ENCODE assay signal across 8 cellular contexts in the genomic region with DNA sequence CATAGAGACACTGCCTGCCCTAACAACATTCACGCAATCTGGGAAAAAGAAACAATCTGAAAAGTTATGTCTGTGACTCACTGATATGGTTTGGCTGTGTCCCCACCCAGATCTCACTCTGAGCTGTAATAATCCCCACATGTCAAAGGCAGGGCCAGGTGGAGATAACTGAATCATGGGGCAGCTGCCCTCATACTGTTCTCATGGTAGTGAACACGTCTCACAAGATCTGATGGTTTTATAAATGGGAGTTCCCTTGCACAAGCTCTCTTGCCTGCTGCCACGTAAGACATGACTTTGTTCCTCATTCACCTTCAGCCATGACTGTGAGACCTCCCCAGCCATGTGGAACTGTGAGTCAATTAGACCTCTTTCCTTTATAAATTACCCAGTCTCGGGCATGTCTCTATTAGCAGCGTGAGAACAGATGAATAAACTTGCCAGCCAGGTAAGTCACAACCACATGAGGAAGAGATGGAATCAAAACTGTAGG.
DNase-seq lines count a peak whose midpoint lies in the region; ATAC-seq and TF ChIP-seq lines count a peak whose summit lies in the region.

No MANE protein-coding gene starts in this region.

- no peak for TF ChIP-seq CTCF in prostate gland (IDR thresholded peaks at IDR 0.05)
- no peak for TF ChIP-seq CTCF in Peyer's patch (IDR thresholded peaks at IDR 0.05)

- no peaks in the 10 kb centered on the region for H3K9me3 ChIP-seq in prostate gland
- H3K9me3 ChIP-seq in Peyer's patch, result no peaks in the 10 kb centered on the region

- TF ChIP-seq POLR2A in prostate gland (IDR thresholded peaks at IDR 0.05) (no peak), Peyer's patch (IDR thresholded peaks at IDR 0.05) (no peak)

- no peaks in the 10 kb centered on the region for H3K27me3 ChIP-seq in prostate gland (replicated peaks; ENCODE audit: insufficient read depth)
- H3K27me3 ChIP-seq in H7 (ENCODE audit: control insufficient read depth, insufficient read depth, low read length), result no peaks in the 10 kb centered on the region
- H3K27me3 ChIP-seq in Peyer's patch, result no peaks in the 10 kb centered on the region

- peaks cover 82% of the 10 kb centered on the region for H3K4me1 Mint-ChIP-seq in activated T-cell treated with anti-CD3 and anti-CD28 coated beads, Interleukin-2, amount 50 U/mL, for 24 hours (ENCODE audit: low read depth)
- H3K4me1 Mint-ChIP-seq in naive B cell, result peaks cover 7 to 30% (median 25%) of the 10 kb centered on the region in 3 donors

- intact Hi-C loops in prostate gland (cut with DNase I), result no loop called here

- DNase-seq in activated T-cell treated with anti-CD3 and anti-CD28 coated beads, Interleukin-2, amount 50 U/mL, for 24 hours, result peak; percentile 41
- no peak for DNase-seq in naive B cell
- DNase-seq in prostate gland (ENCODE audit: low spot score), result no peak
- DNase-seq in H7, result no peak
- no peak for DNase-seq in Peyer's patch

- H3K4me1 ChIP-seq in prostate gland (replicated peaks), result no peaks in the 10 kb centered on the region
- H3K4me1 ChIP-seq in Peyer's patch, result no peaks in the 10 kb centered on the region

- H3K27ac Mint-ChIP-seq in activated T-cell treated with anti-CD3 and anti-CD28 coated beads, Interleukin-2, amount 50 U/mL, for 24 hours, result peak overlapping the region; percentile 88
- H3K27ac Mint-ChIP-seq in naive B cell, result peak overlapping the region in 2 of 6 donors; percentile 26 to 42

- peaks cover 8% of the 10 kb centered on the region for H3K9me3 Mint-ChIP-seq in activated T-cell treated with anti-CD3 and anti-CD28 coated beads, Interleukin-2, amount 50 U/mL, for 24 hours
- peaks cover 0 to 5% (median 0%) of the 10 kb centered on the region in 7 donors for H3K9me3 Mint-ChIP-seq in naive B cell

- H3K27me3 Mint-ChIP-seq in activated T-cell treated with anti-CD3 and anti-CD28 coated beads, Interleukin-2, amount 50 U/mL, for 24 hours, result no peaks in the 10 kb centered on the region
- no peaks in the 10 kb centered on the region for H3K27me3 Mint-ChIP-seq in naive B cell

- WGBS in prostate gland, result 88% methylated on average over 5 of the region's 5 CpGs

- no peak overlapping the region for H3K4me3 ChIP-seq in prostate gland
- H3K4me3 ChIP-seq in H7 (ENCODE audit: insufficient read depth, low read depth, low read length), result no peak overlapping the region
- H3K4me3 ChIP-seq in Peyer's patch, result no peak overlapping the region

- no peak overlapping the region for H3K27ac ChIP-seq in prostate gland
- H3K27ac ChIP-seq in Peyer's patch, result no peak overlapping the region

- H3K4me3 Mint-ChIP-seq in activated T-cell treated with anti-CD3 and anti-CD28 coated beads, Interleukin-2, amount 50 U/mL, for 24 hours, result peak overlapping the region; percentile 25
- no peak overlapping the region for H3K4me3 Mint-ChIP-seq in naive B cell

- ATAC-seq in GM18499 (IDR thresholded peaks at IDR 0.05; ENCODE audit: insufficient read depth, unreplicated experiment) (peak; percentile 40), HG02623 (IDR thresholded peaks at IDR 0.05; ENCODE audit: unreplicated experiment) (peak; percentile 46), naive B cell (ENCODE audit: low read depth in 2 of 2) (peak; percentile 23 to 34), GM18519 (IDR thresholded peaks at IDR 0.05; ENCODE audit: low FRiP score, unreplicated experiment) (no peak)

- no peaks in the 10 kb centered on the region for H3K36me3 ChIP-seq in prostate gland
- H3K36me3 ChIP-seq in H7 (replicated peaks; ENCODE audit: control insufficient read depth, insufficient read depth, low read length), result no peaks in the 10 kb centered on the region
- no peaks in the 10 kb centered on the region for H3K36me3 ChIP-seq in Peyer's patch

- peaks cover 80% of the 10 kb centered on the region for H3K36me3 Mint-ChIP-seq in activated T-cell treated with anti-CD3 and anti-CD28 coated beads, Interleukin-2, amount 50 U/mL, for 24 hours (ENCODE audit: low read depth)
- peaks cover 12 to 26% of the 10 kb centered on the region in 2 donors for H3K36me3 Mint-ChIP-seq in naive B cell
